Comparison of ENCODE assay signal across 1 cellular context in the genomic region with DNA sequence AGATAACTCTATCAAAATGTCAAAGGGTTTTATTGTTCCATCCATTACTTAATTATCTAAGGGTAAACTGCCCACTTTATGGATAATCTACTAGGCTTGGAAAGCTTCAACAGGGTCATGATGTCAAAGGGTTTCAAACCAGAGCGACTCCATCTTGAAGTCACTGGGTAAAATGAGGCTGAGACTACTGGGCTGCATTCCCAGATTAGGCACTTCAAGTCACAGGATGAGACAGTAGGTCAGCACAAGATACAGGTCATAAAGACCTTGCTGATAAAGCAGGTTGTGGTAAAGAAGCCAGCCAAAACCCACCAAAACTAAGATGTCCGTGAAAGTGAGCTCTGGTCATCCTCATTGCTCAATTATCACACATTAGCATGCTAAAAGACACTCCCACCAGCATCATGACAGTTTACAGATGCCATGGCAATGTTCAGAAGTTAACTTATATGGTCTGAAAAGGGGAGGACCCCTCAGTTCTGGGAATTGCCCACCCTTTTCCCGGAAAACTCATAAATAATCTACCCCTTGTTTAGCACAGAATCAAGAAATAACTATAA.
TF ChIP-seq lines count a peak whose summit lies in the region.

No MANE protein-coding gene starts in this region.

TF ChIP-seq in K562, 482 proteins besides CTCF, POLR2A, EP300 and RAD21 (continued from another document and continues in another):
- TF ChIP-seq, protein P1, sequence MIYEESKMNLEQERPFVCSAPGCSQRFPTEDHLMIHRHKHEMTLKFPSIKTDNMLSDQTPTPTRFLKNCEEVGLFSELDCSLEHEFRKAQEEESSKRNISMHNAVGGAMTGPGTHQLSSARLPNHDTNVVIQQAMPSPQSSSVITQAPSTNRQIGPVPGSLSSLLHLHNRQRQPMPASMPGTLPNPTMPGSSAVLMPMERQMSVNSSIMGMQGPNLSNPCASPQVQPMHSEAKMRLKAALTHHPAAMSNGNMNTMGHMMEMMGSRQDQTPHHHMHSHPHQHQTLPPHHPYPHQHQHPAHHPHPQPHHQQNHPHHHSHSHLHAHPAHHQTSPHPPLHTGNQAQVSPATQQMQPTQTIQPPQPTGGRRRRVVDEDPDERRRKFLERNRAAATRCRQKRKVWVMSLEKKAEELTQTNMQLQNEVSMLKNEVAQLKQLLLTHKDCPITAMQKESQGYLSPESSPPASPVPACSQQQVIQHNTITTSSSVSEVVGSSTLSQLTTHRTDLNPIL (CRISPR knock-in tag; IDR thresholded peaks at IDR 0.05), result 0 out of 2 replicates have a peak, but pooled peaks have one; percentile 38
- TF ChIP-seq ZNF79 (CRISPR knock-in tag; IDR thresholded peaks at IDR 0.05; ENCODE audit: low read depth) (peak; percentile 68; the same call in 1 of the 2 replicates), HIVEP1 (CRISPR knock-in tag; IDR thresholded peaks at IDR 0.05) (peak; percentile 75; the same call in 1 of the 2 replicates), ZBTB17 (CRISPR knock-in tag; IDR thresholded peaks at IDR 0.05) (peak; percentile 89), ZNF551 (CRISPR knock-in tag; IDR thresholded peaks at IDR 0.05) (0 out of 2 replicates have a peak, but pooled peaks have one; percentile 31), ZNF431 (CRISPR knock-in tag; IDR thresholded peaks at IDR 0.05) (no peak), CBX1 (IDR thresholded peaks at IDR 0.05; ENCODE audit: low read depth) (no peak), GTF2A2 (tag; IDR thresholded peaks at IDR 0.05) (peak; percentile 86), HDAC1 (IDR thresholded peaks at IDR 0.05) (no peak), PTBP1 (IDR thresholded peaks at IDR 0.05; ENCODE audit: low read depth, low read length) (no peak), ZNF124 (CRISPR knock-in tag; IDR thresholded peaks at IDR 0.05) (no peak), MTF1 (CRISPR knock-in tag; IDR thresholded peaks at IDR 0.05; ENCODE audit: borderline replicate concordance) (peak; percentile 54; the same call in 1 of the 2 replicates), TEAD2 (tag; IDR thresholded peaks at IDR 0.05) (peak; percentile 85), KLF16 (IDR thresholded peaks at IDR 0.05) (no peak), RBM15 (IDR thresholded peaks at IDR 0.05; ENCODE audit: insufficient read depth, low read length) (no peak), LCOR (CRISPR knock-in tag; IDR thresholded peaks at IDR 0.05) (no peak), ZNF143 (CRISPR knock-in tag; IDR thresholded peaks at IDR 0.05) (no peak), ZNF134 (CRISPR knock-in tag; conservative IDR thresholded peaks at IDR 0.05) (peak; percentile 67), COPS2 (conservative IDR thresholded peaks at IDR 0.05) (no peak), ZNF668 (CRISPR knock-in tag; IDR thresholded peaks at IDR 0.05) (peak; percentile 91), ERF (CRISPR knock-in tag; IDR thresholded peaks at IDR 0.05) (peak; percentile 96), NCOA6 (IDR thresholded peaks at IDR 0.05) (no peak), ZNF589 (CRISPR knock-in tag; IDR thresholded peaks at IDR 0.05; ENCODE audit: low read depth) (peak; percentile 92), ZNF311 (CRISPR knock-in tag; IDR thresholded peaks at IDR 0.05) (peak; percentile 97), ZNF644 (tag; IDR thresholded peaks at IDR 0.05; ENCODE audit: low read depth) (peak; percentile 85; the same call in 1 of the 2 replicates), SLC30A9 (CRISPR knock-in tag; IDR thresholded peaks at IDR 0.05) (no peak)
- TF ChIP-seq, protein P2, sequence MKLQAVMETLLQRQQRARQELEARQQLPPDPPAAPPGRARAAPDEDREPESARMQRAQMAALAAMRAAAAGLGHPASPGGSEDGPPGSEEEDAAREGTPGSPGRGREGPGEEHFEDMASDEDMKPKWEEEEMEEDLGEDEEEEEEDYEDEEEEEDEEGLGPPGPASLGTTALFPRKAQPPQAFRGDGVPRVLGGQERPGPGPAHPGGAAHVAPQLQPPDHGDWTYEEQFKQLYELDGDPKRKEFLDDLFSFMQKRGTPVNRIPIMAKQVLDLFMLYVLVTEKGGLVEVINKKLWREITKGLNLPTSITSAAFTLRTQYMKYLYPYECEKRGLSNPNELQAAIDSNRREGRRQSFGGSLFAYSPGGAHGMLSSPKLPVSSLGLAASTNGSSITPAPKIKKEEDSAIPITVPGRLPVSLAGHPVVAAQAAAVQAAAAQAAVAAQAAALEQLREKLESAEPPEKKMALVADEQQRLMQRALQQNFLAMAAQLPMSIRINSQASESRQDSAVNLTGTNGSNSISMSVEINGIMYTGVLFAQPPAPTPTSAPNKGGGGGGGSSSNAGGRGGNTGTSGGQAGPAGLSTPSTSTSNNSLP (IDR thresholded peaks at IDR 0.05; ENCODE audit: borderline replicate concordance, low read depth, low read length), result no peak
- TF ChIP-seq, protein P3, sequence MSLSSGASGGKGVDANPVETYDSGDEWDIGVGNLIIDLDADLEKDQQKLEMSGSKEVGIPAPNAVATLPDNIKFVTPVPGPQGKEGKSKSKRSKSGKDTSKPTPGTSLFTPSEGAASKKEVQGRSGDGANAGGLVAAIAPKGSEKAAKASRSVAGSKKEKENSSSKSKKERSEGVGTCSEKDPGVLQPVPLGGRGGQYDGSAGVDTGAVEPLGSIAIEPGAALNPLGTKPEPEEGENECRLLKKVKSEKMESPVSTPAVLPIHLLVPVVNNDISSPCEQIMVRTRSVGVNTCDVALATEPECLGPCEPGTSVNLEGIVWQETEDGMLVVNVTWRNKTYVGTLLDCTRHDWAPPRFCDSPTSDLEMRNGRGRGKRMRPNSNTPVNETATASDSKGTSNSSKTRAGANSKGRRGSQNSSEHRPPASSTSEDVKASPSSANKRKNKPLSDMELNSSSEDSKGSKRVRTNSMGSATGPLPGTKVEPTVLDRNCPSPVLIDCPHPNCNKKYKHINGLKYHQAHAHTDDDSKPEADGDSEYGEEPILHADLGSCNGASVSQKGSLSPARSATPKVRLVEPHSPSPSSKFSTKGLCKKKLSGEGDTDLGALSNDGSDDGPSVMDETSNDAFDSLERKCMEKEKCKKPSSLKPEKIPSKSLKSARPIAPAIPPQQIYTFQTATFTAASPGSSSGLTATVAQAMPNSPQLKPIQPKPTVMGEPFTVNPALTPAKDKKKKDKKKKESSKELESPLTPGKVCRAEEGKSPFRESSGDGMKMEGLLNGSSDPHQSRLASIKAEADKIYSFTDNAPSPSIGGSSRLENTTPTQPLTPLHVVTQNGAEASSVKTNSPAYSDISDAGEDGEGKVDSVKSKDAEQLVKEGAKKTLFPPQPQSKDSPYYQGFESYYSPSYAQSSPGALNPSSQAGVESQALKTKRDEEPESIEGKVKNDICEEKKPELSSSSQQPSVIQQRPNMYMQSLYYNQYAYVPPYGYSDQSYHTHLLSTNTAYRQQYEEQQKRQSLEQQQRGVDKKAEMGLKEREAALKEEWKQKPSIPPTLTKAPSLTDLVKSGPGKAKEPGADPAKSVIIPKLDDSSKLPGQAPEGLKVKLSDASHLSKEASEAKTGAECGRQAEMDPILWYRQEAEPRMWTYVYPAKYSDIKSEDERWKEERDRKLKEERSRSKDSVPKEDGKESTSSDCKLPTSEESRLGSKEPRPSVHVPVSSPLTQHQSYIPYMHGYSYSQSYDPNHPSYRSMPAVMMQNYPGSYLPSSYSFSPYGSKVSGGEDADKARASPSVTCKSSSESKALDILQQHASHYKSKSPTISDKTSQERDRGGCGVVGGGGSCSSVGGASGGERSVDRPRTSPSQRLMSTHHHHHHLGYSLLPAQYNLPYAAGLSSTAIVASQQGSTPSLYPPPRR (CRISPR knock-in tag; IDR thresholded peaks at IDR 0.05; ENCODE audit: borderline replicate concordance), result no peak
- TF ChIP-seq, protein P4, sequence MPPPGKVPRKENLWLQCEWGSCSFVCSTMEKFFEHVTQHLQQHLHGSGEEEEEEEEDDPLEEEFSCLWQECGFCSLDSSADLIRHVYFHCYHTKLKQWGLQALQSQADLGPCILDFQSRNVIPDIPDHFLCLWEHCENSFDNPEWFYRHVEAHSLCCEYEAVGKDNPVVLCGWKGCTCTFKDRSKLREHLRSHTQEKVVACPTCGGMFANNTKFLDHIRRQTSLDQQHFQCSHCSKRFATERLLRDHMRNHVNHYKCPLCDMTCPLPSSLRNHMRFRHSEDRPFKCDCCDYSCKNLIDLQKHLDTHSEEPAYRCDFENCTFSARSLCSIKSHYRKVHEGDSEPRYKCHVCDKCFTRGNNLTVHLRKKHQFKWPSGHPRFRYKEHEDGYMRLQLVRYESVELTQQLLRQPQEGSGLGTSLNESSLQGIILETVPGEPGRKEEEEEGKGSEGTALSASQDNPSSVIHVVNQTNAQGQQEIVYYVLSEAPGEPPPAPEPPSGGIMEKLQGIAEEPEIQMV (tag; conservative IDR thresholded peaks at IDR 0.05; ENCODE audit: low read depth), result peak; percentile 75
- TF ChIP-seq, protein P5, sequence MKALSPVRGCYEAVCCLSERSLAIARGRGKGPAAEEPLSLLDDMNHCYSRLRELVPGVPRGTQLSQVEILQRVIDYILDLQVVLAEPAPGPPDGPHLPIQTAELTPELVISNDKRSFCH (CRISPR knock-in tag; IDR thresholded peaks at IDR 0.05), result peak; percentile 76; the same call in 1 of the 2 replicates
- TF ChIP-seq, protein P5 (tag; IDR thresholded peaks at IDR 0.05), result peak; percentile 99
- TF ChIP-seq, protein P6, sequence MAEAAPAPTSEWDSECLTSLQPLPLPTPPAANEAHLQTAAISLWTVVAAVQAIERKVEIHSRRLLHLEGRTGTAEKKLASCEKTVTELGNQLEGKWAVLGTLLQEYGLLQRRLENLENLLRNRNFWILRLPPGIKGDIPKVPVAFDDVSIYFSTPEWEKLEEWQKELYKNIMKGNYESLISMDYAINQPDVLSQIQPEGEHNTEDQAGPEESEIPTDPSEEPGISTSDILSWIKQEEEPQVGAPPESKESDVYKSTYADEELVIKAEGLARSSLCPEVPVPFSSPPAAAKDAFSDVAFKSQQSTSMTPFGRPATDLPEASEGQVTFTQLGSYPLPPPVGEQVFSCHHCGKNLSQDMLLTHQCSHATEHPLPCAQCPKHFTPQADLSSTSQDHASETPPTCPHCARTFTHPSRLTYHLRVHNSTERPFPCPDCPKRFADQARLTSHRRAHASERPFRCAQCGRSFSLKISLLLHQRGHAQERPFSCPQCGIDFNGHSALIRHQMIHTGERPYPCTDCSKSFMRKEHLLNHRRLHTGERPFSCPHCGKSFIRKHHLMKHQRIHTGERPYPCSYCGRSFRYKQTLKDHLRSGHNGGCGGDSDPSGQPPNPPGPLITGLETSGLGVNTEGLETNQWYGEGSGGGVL (CRISPR knock-in tag; IDR thresholded peaks at IDR 0.05), result peak; percentile 73
- TF ChIP-seq, protein P7, sequence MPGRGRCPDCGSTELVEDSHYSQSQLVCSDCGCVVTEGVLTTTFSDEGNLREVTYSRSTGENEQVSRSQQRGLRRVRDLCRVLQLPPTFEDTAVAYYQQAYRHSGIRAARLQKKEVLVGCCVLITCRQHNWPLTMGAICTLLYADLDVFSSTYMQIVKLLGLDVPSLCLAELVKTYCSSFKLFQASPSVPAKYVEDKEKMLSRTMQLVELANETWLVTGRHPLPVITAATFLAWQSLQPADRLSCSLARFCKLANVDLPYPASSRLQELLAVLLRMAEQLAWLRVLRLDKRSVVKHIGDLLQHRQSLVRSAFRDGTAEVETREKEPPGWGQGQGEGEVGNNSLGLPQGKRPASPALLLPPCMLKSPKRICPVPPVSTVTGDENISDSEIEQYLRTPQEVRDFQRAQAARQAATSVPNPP (IDR thresholded peaks at IDR 0.05; ENCODE audit: borderline replicate concordance, insufficient read depth, insufficient read length), result no peak
- TF ChIP-seq, protein P8, sequence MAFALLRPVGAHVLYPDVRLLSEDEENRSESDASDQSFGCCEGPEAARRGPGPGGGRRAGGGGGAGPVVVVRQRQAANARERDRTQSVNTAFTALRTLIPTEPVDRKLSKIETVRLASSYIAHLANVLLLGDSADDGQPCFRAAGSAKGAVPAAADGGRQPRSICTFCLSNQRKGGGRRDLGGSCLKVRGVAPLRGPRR (CRISPR knock-in tag; IDR thresholded peaks at IDR 0.05), result peak; percentile 71; the same call in 1 of the 2 replicates
- TF ChIP-seq, protein P9, sequence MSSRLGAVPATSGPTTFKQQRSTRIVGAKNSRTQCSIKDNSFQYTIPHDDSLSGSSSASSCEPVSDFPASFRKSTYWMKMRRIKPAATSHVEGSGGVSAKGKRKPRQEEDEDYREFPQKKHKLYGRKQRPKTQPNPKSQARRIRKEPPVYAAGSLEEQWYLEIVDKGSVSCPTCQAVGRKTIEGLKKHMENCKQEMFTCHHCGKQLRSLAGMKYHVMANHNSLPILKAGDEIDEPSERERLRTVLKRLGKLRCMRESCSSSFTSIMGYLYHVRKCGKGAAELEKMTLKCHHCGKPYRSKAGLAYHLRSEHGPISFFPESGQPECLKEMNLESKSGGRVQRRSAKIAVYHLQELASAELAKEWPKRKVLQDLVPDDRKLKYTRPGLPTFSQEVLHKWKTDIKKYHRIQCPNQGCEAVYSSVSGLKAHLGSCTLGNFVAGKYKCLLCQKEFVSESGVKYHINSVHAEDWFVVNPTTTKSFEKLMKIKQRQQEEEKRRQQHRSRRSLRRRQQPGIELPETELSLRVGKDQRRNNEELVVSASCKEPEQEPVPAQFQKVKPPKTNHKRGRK (tag; IDR thresholded peaks at IDR 0.05), result no peak
- TF ChIP-seq, protein P10, sequence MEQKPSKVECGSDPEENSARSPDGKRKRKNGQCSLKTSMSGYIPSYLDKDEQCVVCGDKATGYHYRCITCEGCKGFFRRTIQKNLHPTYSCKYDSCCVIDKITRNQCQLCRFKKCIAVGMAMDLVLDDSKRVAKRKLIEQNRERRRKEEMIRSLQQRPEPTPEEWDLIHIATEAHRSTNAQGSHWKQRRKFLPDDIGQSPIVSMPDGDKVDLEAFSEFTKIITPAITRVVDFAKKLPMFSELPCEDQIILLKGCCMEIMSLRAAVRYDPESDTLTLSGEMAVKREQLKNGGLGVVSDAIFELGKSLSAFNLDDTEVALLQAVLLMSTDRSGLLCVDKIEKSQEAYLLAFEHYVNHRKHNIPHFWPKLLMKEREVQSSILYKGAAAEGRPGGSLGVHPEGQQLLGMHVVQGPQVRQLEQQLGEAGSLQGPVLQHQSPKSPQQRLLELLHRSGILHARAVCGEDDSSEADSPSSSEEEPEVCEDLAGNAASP (IDR thresholded peaks at IDR 0.05), result no peak
- TF ChIP-seq, protein P11, sequence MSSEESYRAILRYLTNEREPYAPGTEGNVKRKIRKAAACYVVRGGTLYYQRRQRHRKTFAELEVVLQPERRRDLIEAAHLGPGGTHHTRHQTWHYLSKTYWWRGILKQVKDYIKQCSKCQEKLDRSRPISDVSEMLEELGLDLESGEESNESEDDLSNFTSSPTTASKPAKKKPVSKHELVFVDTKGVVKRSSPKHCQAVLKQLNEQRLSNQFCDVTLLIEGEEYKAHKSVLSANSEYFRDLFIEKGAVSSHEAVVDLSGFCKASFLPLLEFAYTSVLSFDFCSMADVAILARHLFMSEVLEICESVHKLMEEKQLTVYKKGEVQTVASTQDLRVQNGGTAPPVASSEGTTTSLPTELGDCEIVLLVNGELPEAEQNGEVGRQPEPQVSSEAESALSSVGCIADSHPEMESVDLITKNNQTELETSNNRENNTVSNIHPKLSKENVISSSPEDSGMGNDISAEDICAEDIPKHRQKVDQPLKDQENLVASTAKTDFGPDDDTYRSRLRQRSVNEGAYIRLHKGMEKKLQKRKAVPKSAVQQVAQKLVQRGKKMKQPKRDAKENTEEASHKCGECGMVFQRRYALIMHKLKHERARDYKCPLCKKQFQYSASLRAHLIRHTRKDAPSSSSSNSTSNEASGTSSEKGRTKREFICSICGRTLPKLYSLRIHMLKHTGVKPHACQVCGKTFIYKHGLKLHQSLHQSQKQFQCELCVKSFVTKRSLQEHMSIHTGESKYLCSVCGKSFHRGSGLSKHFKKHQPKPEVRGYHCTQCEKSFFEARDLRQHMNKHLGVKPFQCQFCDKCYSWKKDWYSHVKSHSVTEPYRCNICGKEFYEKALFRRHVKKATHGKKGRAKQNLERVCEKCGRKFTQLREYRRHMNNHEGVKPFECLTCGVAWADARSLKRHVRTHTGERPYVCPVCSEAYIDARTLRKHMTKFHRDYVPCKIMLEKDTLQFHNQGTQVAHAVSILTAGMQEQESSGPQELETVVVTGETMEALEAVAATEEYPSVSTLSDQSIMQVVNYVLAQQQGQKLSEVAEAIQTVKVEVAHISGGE (CRISPR knock-in tag; IDR thresholded peaks at IDR 0.05), result peak in 1 of 3 experiments; percentile 74; a peak in 2 of 6 replicates
